ENCODE assay signal across 17 cellular contexts in the genomic region with DNA sequence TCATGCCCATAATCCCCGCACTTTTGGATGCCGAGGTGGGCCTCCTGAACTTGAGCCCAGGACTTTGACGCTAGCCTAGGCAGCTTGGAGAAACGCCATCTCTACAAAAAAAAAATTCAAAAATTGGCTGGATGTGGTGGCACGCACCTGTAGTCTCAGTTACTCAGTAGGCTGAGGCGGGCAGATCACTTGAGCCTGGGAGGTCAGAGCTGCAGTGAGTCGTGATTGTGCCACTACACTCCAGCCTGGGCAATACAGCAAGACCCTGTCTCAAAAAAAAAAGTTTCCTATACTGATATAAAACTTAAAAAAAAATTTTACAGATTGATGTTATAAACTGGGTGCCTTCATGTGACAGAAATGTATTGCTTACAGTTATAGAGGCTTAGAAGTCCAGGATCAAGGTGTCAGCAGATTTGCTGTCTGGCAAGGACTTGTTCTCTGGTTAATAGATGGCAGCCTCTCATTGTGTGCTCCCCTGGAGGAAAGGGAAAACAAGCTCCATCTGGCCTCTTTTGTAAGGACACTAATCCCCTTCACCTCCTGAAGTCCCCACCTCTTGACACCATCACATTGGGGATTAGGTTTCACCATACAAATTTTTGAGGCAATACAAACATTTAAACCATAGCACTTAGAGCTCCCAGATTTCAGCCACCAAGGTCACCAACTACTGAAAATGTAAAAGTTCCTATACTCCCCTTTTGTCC. TPM values are rescaled to one million over a fixed set of nuclear protein-coding genes. Genes with fewer than 3 reads are reported as not detected.
"Had no signal": no experiment of that assay in that cellular context is flagged by ENCODE, and none has a peak within 500 bp of the region (broad histone marks: within the 10 kb centered on the region; RNA-seq: fewer than 3 reads in every experiment).

No MANE protein-coding gene starts in this region.

- DNase-seq: activated CD4-positive, alpha-beta T cell treated with anti-CD3 and anti-CD28 coated beads, Interleukin-2, amount 50 U/mL, for 48 hours; activated naive CD4-positive, alpha-beta T cell treated with anti-CD3 and anti-CD28 coated beads, Interleukin-2, amount 10 ng/mL, durations not matched to agents 7 days and 5 days; activated T-cell treated with anti-CD3 and anti-CD28 coated beads, Interleukin-2, amount 50 U/mL, for 1 hour; kidney; naive thymus-derived CD4-positive, alpha-beta T cell; stimulated activated CD4-positive, alpha-beta T cell treated with anti-CD3 and anti-CD28 coated beads, Interleukin-4, amount 100 ng/mL, for 4 hours; stimulated activated CD8-positive, alpha-beta memory T cell treated with anti-CD3 and anti-CD28 coated beads, Interleukin-4, amount 100 ng/mL, for 48 hours; stimulated activated naive CD4-positive, alpha-beta T cell treated with Interleukin-2 at 50 U/mL for 16 hours; substantia nigra; T1000; trophoblast cell had no signal

- H3K4me3 ChIP-seq: ascending aorta, left lung, skin epidermis had no signal

- FAIRE-seq: bronchial epithelial cell, endometrium, kidney had no signal

- H3K9me3 ChIP-seq: ascending aorta, left lung had no signal

- H3K27ac ChIP-seq: ascending aorta, left lung, skin epidermis had no signal

- ATAC-seq: left lung; naive thymus-derived CD4-positive, alpha-beta T cell had no signal

- H3K36me3 ChIP-seq: ascending aorta, left lung had no signal

- H3K27me3 ChIP-seq: ascending aorta had no signal

RNA-seq across cellular contexts. Expression of a gene that starts 8.5 kb away (rescaled TPM):
- total RNA-seq: ascending aorta had no signal
- polyA plus RNA-seq: naive thymus-derived CD4-positive, alpha-beta T cell had no signal

RNA-seq across cellular contexts. Expression of a gene that starts 27.2 kb away (rescaled TPM):
- polyA plus RNA-seq: naive thymus-derived CD4-positive, alpha-beta T cell had no signal

RNA-seq across cellular contexts. Expression of a gene that starts 33.9 kb away (rescaled TPM):
- total RNA-seq: ascending aorta; mononuclear cell; naive thymus-derived CD4-positive, alpha-beta T cell had no signal
- polyA plus RNA-seq: naive thymus-derived CD4-positive, alpha-beta T cell had no signal
